1 cellular context compared by ENCODE assay signal in the genomic region with DNA sequence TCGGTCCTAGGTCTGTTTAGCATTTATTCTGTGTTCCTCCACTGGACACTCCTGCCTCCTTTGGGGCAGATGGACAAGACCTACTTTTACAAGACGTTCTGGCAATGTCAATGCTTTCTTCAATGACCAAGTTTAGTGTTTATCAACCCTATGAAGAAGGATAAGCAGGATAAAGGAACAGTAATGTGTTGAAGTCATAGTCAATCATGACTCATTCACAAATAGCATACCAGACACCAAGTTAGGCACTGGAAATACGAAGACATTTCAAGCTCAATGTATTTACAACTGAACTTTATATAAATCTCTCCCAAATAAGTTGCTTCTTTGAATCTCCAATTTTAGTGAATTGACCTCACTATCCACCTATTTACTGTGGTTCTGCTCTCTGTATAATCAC.
TF ChIP-seq lines count a peak whose summit lies in the region.

No MANE protein-coding gene starts in this region.

TF ChIP-seq in HepG2, 621 proteins besides CTCF, POLR2A, EP300 and RAD21:
- TF ChIP-seq TBX2 (CRISPR knock-in tag; IDR thresholded peaks at IDR 0.05; ENCODE audit: borderline replicate concordance) (no peak), ZNF496 (CRISPR knock-in tag; IDR thresholded peaks at IDR 0.05; ENCODE audit: insufficient replicate concordance) (no peak), ZNF263 (CRISPR knock-in tag; IDR thresholded peaks at IDR 0.05) (no peak), AGO2 (optimal IDR thresholded peaks at IDR 0.05; ENCODE audit: low read depth, low read length) (no peak), PAF1 (CRISPR knock-in tag; IDR thresholded peaks at IDR 0.05) (no peak), RARG (CRISPR knock-in tag; IDR thresholded peaks at IDR 0.05; ENCODE audit: low read depth) (no peak), MXD4 (CRISPR knock-in tag; IDR thresholded peaks at IDR 0.05) (no peak), ZNF292 (CRISPR knock-in tag; IDR thresholded peaks at IDR 0.05; ENCODE audit: borderline replicate concordance, low read depth) (no peak), HMGA1 (CRISPR knock-in tag; conservative IDR thresholded peaks at IDR 0.05) (no peak), TARDBP (CRISPR knock-in tag; IDR thresholded peaks at IDR 0.05) (no peak), SUZ12 (IDR thresholded peaks at IDR 0.05; ENCODE audit: low read depth, low read length) (no peak), SPEN (CRISPR knock-in tag; IDR thresholded peaks at IDR 0.05; ENCODE audit: low read depth) (no peak), ZNF343 (CRISPR knock-in tag; IDR thresholded peaks at IDR 0.05) (no peak), XBP1 (CRISPR knock-in tag; IDR thresholded peaks at IDR 0.05) (no peak), PAX8 (CRISPR knock-in tag; IDR thresholded peaks at IDR 0.05; ENCODE audit: borderline replicate concordance) (no peak), SP140L (CRISPR knock-in tag; IDR thresholded peaks at IDR 0.05; ENCODE audit: borderline replicate concordance) (no peak), SNRNP70 (IDR thresholded peaks at IDR 0.05; ENCODE audit: low read depth, low read length) (no peak)
- TF ChIP-seq, protein P1, sequence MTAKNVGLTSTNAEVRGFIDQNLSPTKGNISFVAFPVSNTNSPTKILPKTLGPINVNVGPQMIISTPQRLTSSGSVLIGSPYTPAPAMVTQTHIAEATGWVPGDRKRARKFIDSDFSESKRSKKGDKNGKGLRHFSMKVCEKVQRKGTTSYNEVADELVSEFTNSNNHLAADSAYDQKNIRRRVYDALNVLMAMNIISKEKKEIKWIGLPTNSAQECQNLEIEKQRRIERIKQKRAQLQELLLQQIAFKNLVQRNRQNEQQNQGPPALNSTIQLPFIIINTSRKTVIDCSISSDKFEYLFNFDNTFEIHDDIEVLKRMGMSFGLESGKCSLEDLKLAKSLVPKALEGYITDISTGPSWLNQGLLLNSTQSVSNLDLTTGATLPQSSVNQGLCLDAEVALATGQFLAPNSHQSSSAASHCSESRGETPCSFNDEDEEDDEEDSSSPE (CRISPR knock-in tag; IDR thresholded peaks at IDR 0.05) = no peak
